ENCODE assay signal across 11 cellular contexts in genomic region chr19:24159707-24160106, GRCh38.
A peak's percentile ranks its signal among the peaks of the same experiment; 100 is the strongest.
DNase-seq lines count a peak whose midpoint lies in the region; TF ChIP-seq lines count a peak whose summit lies in the region.
"Had no signal": no experiment of that assay in that cellular context is flagged by ENCODE, and none has a peak within 500 bp of the region (broad histone marks: within the 10 kb centered on the region; RNA-seq: fewer than 3 reads in every experiment).

No MANE protein-coding gene starts in this region.

- H3K9me2 ChIP-seq in Loucy (replicated peaks; ENCODE audit: low read depth, low read length) (no peaks in the 10 kb centered on the region), neural cell (ENCODE audit: insufficient read depth, low read length) (no peaks in the 10 kb centered on the region)

- intact Hi-C loops in prostate gland (cut with DNase I) = no loop called here

- no peak overlapping the region for H2AFZ ChIP-seq in Loucy (ENCODE audit: low read length)
- H2AFZ ChIP-seq in neural cell (ENCODE audit: low read depth, low read length) = no peak overlapping the region

- H3K36me3 Mint-ChIP-seq in activated naive CD8-positive, alpha-beta T cell treated with anti-CD3 and anti-CD28 coated beads for 36 hours = peaks cover 27% of the 10 kb centered on the region
- H3K36me3 Mint-ChIP-seq: activated naive CD4-positive, alpha-beta T cell treated with anti-CD3 and anti-CD28 coated beads, Interleukin-2, amount 10 ng/mL, durations not matched to agents 7 days and 5 days had no signal

- H3K36me3 ChIP-seq in Loucy (ENCODE audit: insufficient read depth, low read length) = no peaks in the 10 kb centered on the region
- H3K36me3 ChIP-seq in brain microvascular endothelial cell (replicated peaks) = no peaks in the 10 kb centered on the region
- peaks cover 5% of the 10 kb centered on the region for H3K36me3 ChIP-seq in neural cell (ENCODE audit: insufficient read depth, low read length)
- no peaks in the 10 kb centered on the region for H3K36me3 ChIP-seq in prostate gland
- H3K36me3 ChIP-seq: neutrophil had no signal

- in situ Hi-C loops in brain microvascular endothelial cell (cut with HindIII; ENCODE audit: low pct_ligation_motif_present, low sequenced_read_pairs) = no loop called here

- TF ChIP-seq RAD21 in neural cell (conservative IDR thresholded peaks at IDR 0.05) = no peak

- no peak overlapping the region for H3K9ac ChIP-seq in Loucy (ENCODE audit: low read depth, low read length, poor library complexity, severe bottlenecking)
- H3K9ac ChIP-seq in neural cell (ENCODE audit: low read length) = no peak overlapping the region

- no peak for DNase-seq in GM10266 (ENCODE audit: extremely low spot score)
- no peak for DNase-seq in brain microvascular endothelial cell
- DNase-seq in NCI-H1694 (lab: John Stamatoyannopoulos, UW) = no peak
- no peak for DNase-seq in prostate gland (ENCODE audit: low spot score)
- DNase-seq in activated naive CD8-positive, alpha-beta T cell treated with anti-CD3 and anti-CD28 coated beads for 36 hours = no peak
- no peak for DNase-seq in central memory CD4-positive, alpha-beta T cell
- DNase-seq: activated naive CD4-positive, alpha-beta T cell treated with anti-CD3 and anti-CD28 coated beads, Interleukin-2, amount 10 ng/mL, durations not matched to agents 7 days and 5 days; NCI-H1048 had no signal

- no peak overlapping the region for H3K27ac Mint-ChIP-seq in activated naive CD8-positive, alpha-beta T cell treated with anti-CD3 and anti-CD28 coated beads for 36 hours
- H3K27ac Mint-ChIP-seq: activated naive CD4-positive, alpha-beta T cell treated with anti-CD3 and anti-CD28 coated beads, Interleukin-2, amount 10 ng/mL, durations not matched to agents 7 days and 5 days had no signal

- H3F3A ChIP-seq in Loucy (ENCODE audit: low read depth) (no peaks in the 10 kb centered on the region), neural cell (ENCODE audit: insufficient read depth, low read length, poor library complexity, severe bottlenecking) (no peaks in the 10 kb centered on the region)

- H3K9me3 ChIP-seq in Loucy (ENCODE audit: insufficient read depth, low read depth, low read length) = no peaks in the 10 kb centered on the region
- no peaks in the 10 kb centered on the region for H3K9me3 ChIP-seq in neural cell (ENCODE audit: low read length)
- no peaks in the 10 kb centered on the region for H3K9me3 ChIP-seq in prostate gland
- H3K9me3 ChIP-seq: neutrophil had no signal

- no peaks in the 10 kb centered on the region for H3K79me2 ChIP-seq in Loucy (ENCODE audit: insufficient read depth, low read length)
- no peaks in the 10 kb centered on the region for H3K79me2 ChIP-seq in neural cell (replicated peaks; ENCODE audit: insufficient read depth, low read length)

- no peak overlapping the region for H3K4me3 Mint-ChIP-seq in activated naive CD8-positive, alpha-beta T cell treated with anti-CD3 and anti-CD28 coated beads for 36 hours
- H3K4me3 Mint-ChIP-seq: activated naive CD4-positive, alpha-beta T cell treated with anti-CD3 and anti-CD28 coated beads, Interleukin-2, amount 10 ng/mL, durations not matched to agents 7 days and 5 days had no signal

- H3K4me2 ChIP-seq in Loucy (ENCODE audit: low read depth, low read length, poor library complexity, severe bottlenecking) (no peak overlapping the region), neural cell (ENCODE audit: low read length) (no peak overlapping the region)

- 82% methylated on average over 2 of the region's 2 CpGs for WGBS in prostate gland

- peak; percentile 19 for TF ChIP-seq CTCF in GM10266 (IDR thresholded peaks at IDR 0.05; ENCODE audit: control insufficient read depth, insufficient read depth, low read depth, missing control alignments)
- peak; percentile 68 for TF ChIP-seq CTCF in Loucy (conservative IDR thresholded peaks at IDR 0.05; ENCODE audit: low read length)
- TF ChIP-seq CTCF in brain microvascular endothelial cell (IDR thresholded peaks at IDR 0.05; ENCODE audit: low read depth, low read length, missing control alignments) = peak; percentile 62
- TF ChIP-seq CTCF in neural cell (IDR thresholded peaks at IDR 0.05; ENCODE audit: poor library complexity, severe bottlenecking) = peak; percentile 31
- TF ChIP-seq CTCF in prostate gland (IDR thresholded peaks at IDR 0.05) = peak in 1 of 4 experiments; percentile 10

- no peaks in the 10 kb centered on the region for H3K4me1 Mint-ChIP-seq in activated naive CD8-positive, alpha-beta T cell treated with anti-CD3 and anti-CD28 coated beads for 36 hours
- H3K4me1 Mint-ChIP-seq: activated naive CD4-positive, alpha-beta T cell treated with anti-CD3 and anti-CD28 coated beads, Interleukin-2, amount 10 ng/mL, durations not matched to agents 7 days and 5 days had no signal

- TF ChIP-seq POLR2A in prostate gland (IDR thresholded peaks at IDR 0.05) = no peak

- H3K27me3 ChIP-seq in Loucy (ENCODE audit: insufficient read depth, low read length, poor library complexity, severe bottlenecking) (no peaks in the 10 kb centered on the region), brain microvascular endothelial cell (replicated peaks) (no peaks in the 10 kb centered on the region), neural cell (ENCODE audit: insufficient read depth, low read depth, low read length) (no peaks in the 10 kb centered on the region), prostate gland (replicated peaks; ENCODE audit: insufficient read depth) (no peaks in the 10 kb centered on the region)
- H3K27me3 ChIP-seq: neutrophil had no signal

- H3K4me1 ChIP-seq in Loucy (ENCODE audit: insufficient read depth, low read length, poor library complexity, severe bottlenecking) = no peaks in the 10 kb centered on the region
- no peaks in the 10 kb centered on the region for H3K4me1 ChIP-seq in prostate gland (replicated peaks)

- no peak overlapping the region for H3K27ac ChIP-seq in brain microvascular endothelial cell
- H3K27ac ChIP-seq in neural cell (ENCODE audit: low read length) = no peak overlapping the region
- H3K27ac ChIP-seq in prostate gland = no peak overlapping the region
- H3K27ac ChIP-seq: neutrophil had no signal

- peaks cover 41% of the 10 kb centered on the region for H3K9me3 Mint-ChIP-seq in activated naive CD8-positive, alpha-beta T cell treated with anti-CD3 and anti-CD28 coated beads for 36 hours

- H4K20me1 ChIP-seq in Loucy (ENCODE audit: insufficient read depth, low read length, poor library complexity, severe bottlenecking) (no peaks in the 10 kb centered on the region), neural cell (ENCODE audit: insufficient read depth) (no peaks in the 10 kb centered on the region)

- H3K4me3 ChIP-seq in Loucy (ENCODE audit: low read length, poor library complexity, severe bottlenecking) (no peak overlapping the region), brain microvascular endothelial cell (ENCODE audit: low read depth, low read length) (no peak overlapping the region), neural cell (ENCODE audit: low read length) (no peak overlapping the region), prostate gland (no peak overlapping the region)

- no peaks in the 10 kb centered on the region for H3K27me3 Mint-ChIP-seq in activated naive CD8-positive, alpha-beta T cell treated with anti-CD3 and anti-CD28 coated beads for 36 hours
- H3K27me3 Mint-ChIP-seq: activated naive CD4-positive, alpha-beta T cell treated with anti-CD3 and anti-CD28 coated beads, Interleukin-2, amount 10 ng/mL, durations not matched to agents 7 days and 5 days had no signal

- TF ChIP-seq EP300 in neural cell (conservative IDR thresholded peaks at IDR 0.05; ENCODE audit: poor library complexity, severe bottlenecking) = no peak

TF ChIP-seq in neural cell, 6 proteins besides CTCF, POLR2A, EP300 and RAD21:
- TF ChIP-seq EZH2 (IDR thresholded peaks at IDR 0.05; ENCODE audit: borderline replicate concordance, insufficient read depth, low read length, poor library complexity, severe bottlenecking) = no peak
- no peak for TF ChIP-seq POLR2AphosphoS5 (IDR thresholded peaks at IDR 0.05)
- no peak for TF ChIP-seq TAF1 (IDR thresholded peaks at IDR 0.05; ENCODE audit: low read depth)
- no peak for TF ChIP-seq SMC3 (conservative IDR thresholded peaks at IDR 0.05; ENCODE audit: poor library complexity)
TF ChIP-seq in neural cell: peak in this region for 0.
